20 cellular contexts compared by ENCODE assay signal in the genomic region with DNA sequence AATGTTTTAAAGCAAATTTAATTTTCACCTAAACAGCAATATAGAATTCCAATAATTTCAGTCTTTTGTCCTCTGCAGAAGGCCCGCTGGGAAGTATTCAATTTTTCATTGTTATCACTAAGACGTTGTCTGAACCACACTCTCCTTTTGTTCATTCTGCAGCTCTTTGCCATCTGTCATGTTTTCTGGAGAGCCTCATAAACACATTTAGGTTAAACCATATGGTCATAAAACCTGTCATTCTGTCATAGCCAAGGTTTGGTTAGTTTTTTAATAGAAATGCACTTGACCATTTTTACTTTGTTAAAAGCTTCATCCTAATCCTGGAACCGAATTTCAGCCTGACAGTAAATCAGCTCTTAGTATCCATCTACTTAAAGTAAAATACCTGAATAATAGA. TPM values are rescaled to one million over a fixed set of nuclear protein-coding genes. Genes with fewer than 3 reads are reported as not detected.
DNase-seq lines count a peak whose midpoint lies in the region; ATAC-seq and TF ChIP-seq lines count a peak whose summit lies in the region.
"Had no signal": no experiment of that assay in that cellular context is flagged by ENCODE, and none has a peak within 500 bp of the region (broad histone marks: within the 10 kb centered on the region; RNA-seq: fewer than 3 reads in every experiment).

No MANE protein-coding gene starts in this region.

- H3K9me3 Mint-ChIP-seq in glutamatergic neuron (ENCODE audit: unreplicated experiment) = peaks cover 9% of the 10 kb centered on the region
- peaks cover 29% of the 10 kb centered on the region for H3K9me3 Mint-ChIP-seq in activated naive CD8-positive, alpha-beta T cell treated with anti-CD3 and anti-CD28 coated beads for 36 hours

- TF ChIP-seq CTCF in glutamatergic neuron (IDR thresholded peaks at IDR 0.05; ENCODE audit: partially characterized antibody, unreplicated experiment) = no peak

- ATAC-seq in HG02973 (IDR thresholded peaks at IDR 0.05; ENCODE audit: unreplicated experiment) = no peak
- ATAC-seq: activated naive CD8-positive, alpha-beta T cell treated with anti-CD3 and anti-CD28 coated beads, Interleukin-2, amount 50 U/mL, for 24 hours; body of pancreas; left ventricle myocardium superior; upper lobe of right lung had no signal

- DNase-seq in NCI-H187 treated with DMSO at 0.1 percent for 48 hours (lab: John Stamatoyannopoulos, UW) (peak; percentile 22), NCI-H187 (lab: John Stamatoyannopoulos, UW) (no peak), NCI-H128 (lab: John Stamatoyannopoulos, UW; ENCODE audit: unreplicated experiment) (peak; percentile 13), NCI-H524 (lab: John Stamatoyannopoulos, UW) (peak; percentile 83 to 97), glutamatergic neuron (no peak), CD1c-positive myeloid dendritic cell (ENCODE audit: extremely low spot score) (no peak)
- DNase-seq in activated naive CD8-positive, alpha-beta T cell treated with anti-CD3 and anti-CD28 coated beads for 36 hours = no peak
- DNase-seq: activated CD8-positive, alpha-beta memory T cell treated with anti-CD3 and anti-CD28 coated beads, Interleukin-2, amount 50 U/mL, for 4 hours; activated naive CD8-positive, alpha-beta T cell treated with anti-CD3 and anti-CD28 coated beads, Interleukin-2, amount 50 U/mL, for 24 hours; body of pancreas; effector memory CD4-positive, alpha-beta T cell; foreskin melanocyte; hypothalamus; KG1; left ventricle myocardium superior; NCI-H510A; posterior cingulate gyrus; upper lobe of right lung had no signal

- peaks cover 29% of the 10 kb centered on the region for H3K4me1 Mint-ChIP-seq in glutamatergic neuron (ENCODE audit: low read depth, unreplicated experiment)
- H3K4me1 Mint-ChIP-seq in activated naive CD8-positive, alpha-beta T cell treated with anti-CD3 and anti-CD28 coated beads for 36 hours = peaks cover 22% of the 10 kb centered on the region

- peaks cover 12% of the 10 kb centered on the region for H3K27me3 Mint-ChIP-seq in glutamatergic neuron (ENCODE audit: unreplicated experiment)
- H3K27me3 Mint-ChIP-seq in activated naive CD8-positive, alpha-beta T cell treated with anti-CD3 and anti-CD28 coated beads for 36 hours = no peaks in the 10 kb centered on the region
- H3K27me3 Mint-ChIP-seq: activated naive CD8-positive, alpha-beta T cell treated with anti-CD3 and anti-CD28 coated beads, Interleukin-2, amount 50 U/mL, for 24 hours had no signal

- H3K4me3 Mint-ChIP-seq in glutamatergic neuron (ENCODE audit: unreplicated experiment) = peak overlapping the region; percentile 56
- H3K4me3 Mint-ChIP-seq in activated naive CD8-positive, alpha-beta T cell treated with anti-CD3 and anti-CD28 coated beads for 36 hours = no peak overlapping the region
- H3K4me3 Mint-ChIP-seq: activated naive CD8-positive, alpha-beta T cell treated with anti-CD3 and anti-CD28 coated beads, Interleukin-2, amount 50 U/mL, for 24 hours had no signal

- H3K27ac Mint-ChIP-seq in glutamatergic neuron (ENCODE audit: unreplicated experiment) = peak overlapping the region; percentile 95
- no peak overlapping the region for H3K27ac Mint-ChIP-seq in activated naive CD8-positive, alpha-beta T cell treated with anti-CD3 and anti-CD28 coated beads for 36 hours
- H3K27ac Mint-ChIP-seq: activated naive CD8-positive, alpha-beta T cell treated with anti-CD3 and anti-CD28 coated beads, Interleukin-2, amount 50 U/mL, for 24 hours; activated T-helper 2 cell treated with anti-CD3 and anti-CD28 coated beads, Interferon-gamma antibody, Interleukin-2, Interleukin-4, amounts not matched to agents 10 μg/mL and 5 μg/mL and 100 μg/mL, durations not matched to agents 14 hours and 24 hours and 36 hours had no signal

- peaks cover 6% of the 10 kb centered on the region for H3K36me3 Mint-ChIP-seq in glutamatergic neuron (ENCODE audit: unreplicated experiment)
- peaks cover 25% of the 10 kb centered on the region for H3K36me3 Mint-ChIP-seq in activated naive CD8-positive, alpha-beta T cell treated with anti-CD3 and anti-CD28 coated beads for 36 hours

RNA-seq across cellular contexts. Expression of a gene that starts 54.0 kb away (rescaled TPM):
- 175 TPM for total RNA-seq in glutamatergic neuron (ENCODE audit: unreplicated experiment)
- total RNA-seq in activated naive CD8-positive, alpha-beta T cell treated with anti-CD3 and anti-CD28 coated beads for 36 hours = 10 to 100 TPM; 17.8 to 19.2 TPM

Comparison
In these comparisons a context has a peak if more than half of its experiments do, and no peak if none do; other contexts are left out.
1. DNase-seq: peak in NCI-H187 treated with DMSO at 0.1 percent for 48 hours (single experiment), NCI-H128 (single experiment) and NCI-H524 (2 of 2); none in NCI-H187 (0 of 2), glutamatergic neuron (single experiment), activated naive CD8-positive, alpha-beta T cell treated with anti-CD3 and anti-CD28 coated beads for 36 hours (single experiment) and CD1c-positive myeloid dendritic cell (single experiment).